In genomic region chr6:23073851-23074250, GRCh38 we compare ENCODE assay signal across 23 cellular contexts.
"Had no signal": no experiment of that assay in that cellular context is flagged by ENCODE, and none has a peak within 500 bp of the region (broad histone marks: within the 10 kb centered on the region; RNA-seq: fewer than 3 reads in every experiment).

No MANE protein-coding gene starts in this region.

- H3K27ac ChIP-seq: pancreas, prostate gland, sigmoid colon, transverse colon had no signal

- H3K4me1 Mint-ChIP-seq: activated CD4-positive, alpha-beta T cell treated with anti-CD3 and anti-CD28 coated beads, Interleukin-2, amount 10 ng/mL, durations not matched to agents 7 days and 5 days; activated CD8-positive, alpha-beta memory T cell treated with anti-CD3 and anti-CD28 coated beads, Interleukin-2, amount 10 ng/mL, durations not matched to agents 7 days and 5 days; activated naive CD4-positive, alpha-beta T cell treated with anti-CD3 and anti-CD28 coated beads, Interleukin-2, amount 50 U/mL, for 24 hours; activated naive CD8-positive, alpha-beta T cell treated with anti-CD3 and anti-CD28 coated beads, Interleukin-2, amount 50 U/mL, for 24 hours; nephron progenitor cell; T-helper 17 cell; WTC11 had no signal

- H3K9me3 Mint-ChIP-seq: activated CD4-positive, alpha-beta T cell treated with anti-CD3 and anti-CD28 coated beads, Interleukin-2, amount 10 ng/mL, durations not matched to agents 7 days and 5 days had no signal

- H3K4me3 Mint-ChIP-seq: activated CD4-positive, alpha-beta T cell treated with anti-CD3 and anti-CD28 coated beads, Interleukin-2, amount 10 ng/mL, durations not matched to agents 7 days and 5 days; activated CD8-positive, alpha-beta memory T cell treated with anti-CD3 and anti-CD28 coated beads, Interleukin-2, amount 10 ng/mL, durations not matched to agents 7 days and 5 days; activated CD8-positive, alpha-beta T cell treated with anti-CD3 and anti-CD28 coated beads, Interleukin-2, amount 10 ng/mL, durations not matched to agents 7 days and 5 days; activated naive CD4-positive, alpha-beta T cell treated with anti-CD3 and anti-CD28 coated beads, Interleukin-2, amount 50 U/mL, for 24 hours; activated naive CD8-positive, alpha-beta T cell treated with anti-CD3 and anti-CD28 coated beads, Interleukin-2, amount 50 U/mL, for 24 hours; nephron progenitor cell; T-helper 17 cell; WTC11 had no signal

- H3K4me3 ChIP-seq: mucosa of descending colon, pancreas, prostate gland, sigmoid colon, transverse colon had no signal

- H3K36me3 ChIP-seq: pancreas, prostate gland, sigmoid colon, transverse colon had no signal

- ATAC-seq: activated CD8-positive, alpha-beta memory T cell treated with anti-CD3 and anti-CD28 coated beads, Interleukin-2, amount 10 ng/mL, durations not matched to agents 7 days and 5 days; activated CD8-positive, alpha-beta T cell treated with anti-CD3 and anti-CD28 coated beads, Interleukin-2, amount 10 ng/mL, durations not matched to agents 7 days and 5 days; activated naive CD8-positive, alpha-beta T cell treated with anti-CD3 and anti-CD28 coated beads, Interleukin-2, amount 50 U/mL, for 24 hours; left ventricle myocardium superior; mucosa of descending colon; pancreas; SK-N-SH treated with all-trans-retinoic acid at 6 μM for 48 hours; T-helper 17 cell; WTC11 had no signal

- H3K27me3 ChIP-seq: pancreas, sigmoid colon, transverse colon had no signal

- H3K27ac Mint-ChIP-seq: activated CD4-positive, alpha-beta T cell treated with anti-CD3 and anti-CD28 coated beads, Interleukin-2, amount 10 ng/mL, durations not matched to agents 7 days and 5 days; activated CD8-positive, alpha-beta memory T cell treated with anti-CD3 and anti-CD28 coated beads, Interleukin-2, amount 10 ng/mL, durations not matched to agents 7 days and 5 days; activated CD8-positive, alpha-beta T cell treated with anti-CD3 and anti-CD28 coated beads, Interleukin-2, amount 10 ng/mL, durations not matched to agents 7 days and 5 days; activated naive CD4-positive, alpha-beta T cell treated with anti-CD3 and anti-CD28 coated beads, Interleukin-2, amount 50 U/mL, for 24 hours; activated naive CD8-positive, alpha-beta T cell treated with anti-CD3 and anti-CD28 coated beads, Interleukin-2, amount 50 U/mL, for 24 hours; activated T-helper 2 cell treated with anti-CD3 and anti-CD28 coated beads, Interferon-gamma antibody, Interleukin-2, Interleukin-4, amounts not matched to agents 10 μg/mL and 5 μg/mL and 100 μg/mL, durations not matched to agents 14 hours and 24 hours and 36 hours; nephron progenitor cell; T-helper 17 cell; WTC11 had no signal

- H3K4me1 ChIP-seq: pancreas, prostate gland, sigmoid colon, transverse colon had no signal

- H3K36me3 Mint-ChIP-seq: activated CD8-positive, alpha-beta memory T cell treated with anti-CD3 and anti-CD28 coated beads, Interleukin-2, amount 10 ng/mL, durations not matched to agents 7 days and 5 days; activated naive CD4-positive, alpha-beta T cell treated with anti-CD3 and anti-CD28 coated beads, Interleukin-2, amount 50 U/mL, for 24 hours had no signal

- H3K27me3 Mint-ChIP-seq: activated CD4-positive, alpha-beta T cell treated with anti-CD3 and anti-CD28 coated beads, Interleukin-2, amount 10 ng/mL, durations not matched to agents 7 days and 5 days; activated CD8-positive, alpha-beta memory T cell treated with anti-CD3 and anti-CD28 coated beads, Interleukin-2, amount 10 ng/mL, durations not matched to agents 7 days and 5 days; activated naive CD4-positive, alpha-beta T cell treated with anti-CD3 and anti-CD28 coated beads, Interleukin-2, amount 50 U/mL, for 24 hours; activated naive CD8-positive, alpha-beta T cell treated with anti-CD3 and anti-CD28 coated beads, Interleukin-2, amount 50 U/mL, for 24 hours; T-helper 17 cell had no signal

- DNase-seq: activated CD4-positive, alpha-beta T cell treated with anti-CD3 and anti-CD28 coated beads for 1 hour; activated CD4-positive, alpha-beta T cell treated with anti-CD3 and anti-CD28 coated beads, Interleukin-2, amount 10 ng/mL, durations not matched to agents 7 days and 5 days; activated CD8-positive, alpha-beta memory T cell treated with anti-CD3 and anti-CD28 coated beads, Interleukin-2, amount 10 ng/mL, durations not matched to agents 7 days and 5 days; activated CD8-positive, alpha-beta T cell treated with anti-CD3 and anti-CD28 coated beads, Interleukin-2, amount 10 ng/mL, durations not matched to agents 7 days and 5 days; activated naive CD8-positive, alpha-beta T cell treated with anti-CD3 and anti-CD28 coated beads, Interleukin-2, amount 50 U/mL, for 24 hours; activated T-cell treated with anti-CD3 and anti-CD28 coated beads, Interleukin-2, amount 50 U/mL, for 48 hours; foreskin melanocyte; left ventricle myocardium superior; mucosa of descending colon; nephron progenitor cell; pancreas; retina; sigmoid colon; stimulated activated CD4-positive, alpha-beta T cell treated with anti-CD3 and anti-CD28 coated beads, Interleukin-2, amount 100 ng/mL, for 48 hours; stimulated activated naive CD4-positive, alpha-beta T cell treated with Interleukin-2 at 50 U/mL for 16 hours; T-helper 17 cell; T1000; transverse colon had no signal

- H3K9me3 ChIP-seq: pancreas, prostate gland, sigmoid colon, transverse colon had no signal
